In genomic region chr20:44219791-44220190, GRCh38 we compare ENCODE assay signal across 17 cellular contexts. TPM values are rescaled to one million over a fixed set of nuclear protein-coding genes. Genes with fewer than 3 reads are reported as not detected.
A peak's percentile ranks its signal among the peaks of the same experiment; 100 is the strongest.
DNase-seq lines count a peak whose midpoint lies in the region; ATAC-seq and TF ChIP-seq lines count a peak whose summit lies in the region.
"Had no signal": no experiment of that assay in that cellular context is flagged by ENCODE, and none has a peak within 500 bp of the region (broad histone marks: within the 10 kb centered on the region; RNA-seq: fewer than 3 reads in every experiment).

No MANE protein-coding gene starts in this region.

- no peak overlapping the region for H4K8ac ChIP-seq in mesendoderm (ENCODE audit: low read depth, low read length)

- no peak for ATAC-seq in left ventricle myocardium superior
- no peak for ATAC-seq in activated CD8-positive, alpha-beta T cell treated with anti-CD3 and anti-CD28 coated beads for 36 hours
- no peak for ATAC-seq in HG03175 (IDR thresholded peaks at IDR 0.05; ENCODE audit: unreplicated experiment)
- ATAC-seq: left colon, psoas muscle had no signal

- no peak for DNase-seq in left ventricle myocardium inferior
- DNase-seq in left ventricle myocardium superior = no peak
- DNase-seq in activated CD8-positive, alpha-beta T cell treated with anti-CD3 and anti-CD28 coated beads for 36 hours = no peak
- DNase-seq in mesendoderm = peak; percentile 47
- DNase-seq in vagina (ENCODE audit: extremely low spot score in 2 of 2) = no peak
- no peak for DNase-seq in sigmoid colon
- DNase-seq: activated CD4-positive, CD25-positive, alpha-beta regulatory T cell; activated CD8-positive, alpha-beta memory T cell treated with anti-CD3 and anti-CD28 coated beads, Interleukin-2, amount 50 U/mL, for 4 hours; cerebellar nuclear complex; GF-D8; GM23248; hypothalamus; left colon; NCI-H1105 treated with DMSO at 0.1 percent for 48 hours; psoas muscle had no signal

- H3K27me3 ChIP-seq in left ventricle myocardium inferior (ENCODE audit: low read depth) (no peaks in the 10 kb centered on the region), mesendoderm (ENCODE audit: insufficient read depth, low read length, poor library complexity) (no peaks in the 10 kb centered on the region), vagina (no peaks in the 10 kb centered on the region), sigmoid colon (no peaks in the 10 kb centered on the region)

- no peak overlapping the region for H2BK5ac ChIP-seq in mesendoderm (ENCODE audit: low read length)

- intact Hi-C loops in left ventricle myocardium inferior (cut with micrococcal nuclease) = loop anchor here (5.0 kb wide), 1 partner anchor 93 kb away; the partner anchor contains the start of gene FITM2
- intact Hi-C loops in left ventricle myocardium superior (cut with micrococcal nuclease) = loop anchor here (10.0 kb wide), 1 partner anchor 245 kb away; no protein-coding TSS in a partner anchor
- intact Hi-C loops in activated CD8-positive, alpha-beta T cell treated with anti-CD3 and anti-CD28 coated beads for 36 hours (cut with micrococcal nuclease) = loop anchor here (5.0 to 10.0 kb wide), 3 partner anchors 168 to 393 kb away; no protein-coding TSS in a partner anchor
- intact Hi-C loops in vagina (cut with DNase I) = loop anchor here (5.0 kb wide), 1 partner anchor 98 kb away; no protein-coding TSS in a partner anchor
- intact Hi-C loops in sigmoid colon (cut with DNase I) = loop anchor here (10.0 kb wide), 5 partner anchors 165 to 765 kb away; partner anchors contain the start of genes ADA, SRSF6 and TTPAL

- CTCF ChIA-PET in activated CD8-positive, alpha-beta T cell treated with anti-CD3 and anti-CD28 coated beads for 36 hours (lab: Charles Lee) = interaction anchor here (1.3 to 9.8 kb wide), 6 partner anchors 11 to 163 kb away, joined by 3 to 444 read pairs (median 17); partner anchors contain the start of gene FITM2

- peak overlapping the region; percentile 3 for H3K9ac ChIP-seq in mesendoderm (ENCODE audit: low read length)
- H3K9ac ChIP-seq: GM23248 had no signal

- H3K18ac ChIP-seq in mesendoderm (ENCODE audit: low read length) = no peak overlapping the region

- H3K4me3 Mint-ChIP-seq in activated CD8-positive, alpha-beta T cell treated with anti-CD3 and anti-CD28 coated beads for 36 hours = no peak overlapping the region

- no peaks in the 10 kb centered on the region for H3K79me1 ChIP-seq in mesendoderm (ENCODE audit: low read length)

- H3K27me3 Mint-ChIP-seq in activated CD8-positive, alpha-beta T cell treated with anti-CD3 and anti-CD28 coated beads for 36 hours = no peaks in the 10 kb centered on the region

- peaks cover 39% of the 10 kb centered on the region for H3K4me1 ChIP-seq in left ventricle myocardium inferior
- H3K4me1 ChIP-seq in mesendoderm (ENCODE audit: control insufficient read depth, low read depth, low read length) = no peaks in the 10 kb centered on the region
- peaks cover 11% of the 10 kb centered on the region for H3K4me1 ChIP-seq in vagina
- peaks cover 0 to 22% (median 3%) of the 10 kb centered on the region in 4 donors for H3K4me1 ChIP-seq in sigmoid colon
- H3K4me1 ChIP-seq: psoas muscle had no signal

- TF ChIP-seq POLR2A in vagina (IDR thresholded peaks at IDR 0.05) (no peak), sigmoid colon (IDR thresholded peaks at IDR 0.05) (no peak)

- no peaks in the 10 kb centered on the region for H3K9me3 Mint-ChIP-seq in activated CD8-positive, alpha-beta T cell treated with anti-CD3 and anti-CD28 coated beads for 36 hours

- H3K56ac ChIP-seq in mesendoderm (ENCODE audit: low read length) = no peak overlapping the region

- no peak overlapping the region for H4K5ac ChIP-seq in mesendoderm (ENCODE audit: low read length)

- H3K27ac Mint-ChIP-seq in activated CD8-positive, alpha-beta T cell treated with anti-CD3 and anti-CD28 coated beads for 36 hours = peak overlapping the region; percentile 75

- no peaks in the 10 kb centered on the region for H3K79me2 ChIP-seq in mesendoderm (ENCODE audit: control insufficient read depth, insufficient read depth, low read length)

- H3K4ac ChIP-seq in mesendoderm (ENCODE audit: low read depth, low read length) = no peak overlapping the region

- H3K4me2 ChIP-seq in mesendoderm (ENCODE audit: low read length) = no peak overlapping the region

- H2AK5ac ChIP-seq in mesendoderm (ENCODE audit: low read length) = no peak overlapping the region

- H3K23ac ChIP-seq in mesendoderm (ENCODE audit: low read length) = no peak overlapping the region

- H3K4me1 Mint-ChIP-seq in activated CD8-positive, alpha-beta T cell treated with anti-CD3 and anti-CD28 coated beads for 36 hours (ENCODE audit: low read depth) = peaks cover 49% of the 10 kb centered on the region

- no peak for TF ChIP-seq EP300 in sigmoid colon (IDR thresholded peaks at IDR 0.05)

- H3K27ac ChIP-seq in left ventricle myocardium inferior (replicated peaks) = peak overlapping the region; percentile 80
- no peak overlapping the region for H3K27ac ChIP-seq in mesendoderm (ENCODE audit: low read depth, low read length)
- no peak overlapping the region for H3K27ac ChIP-seq in vagina
- H3K27ac ChIP-seq in sigmoid colon = no peak overlapping the region
- H3K27ac ChIP-seq: GM23248, psoas muscle had no signal

- no peaks in the 10 kb centered on the region for H3K9me3 ChIP-seq in left ventricle myocardium inferior (replicated peaks)
- no peaks in the 10 kb centered on the region for H3K9me3 ChIP-seq in vagina
- no peaks in the 10 kb centered on the region for H3K9me3 ChIP-seq in sigmoid colon
- H3K9me3 ChIP-seq: psoas muscle had no signal

- no peak overlapping the region for H2BK120ac ChIP-seq in mesendoderm (ENCODE audit: low read depth, low read length)

- H2BK15ac ChIP-seq in mesendoderm (replicated peaks; ENCODE audit: low read depth) = no peak overlapping the region

- TF ChIP-seq CTCF in left ventricle myocardium inferior (IDR thresholded peaks at IDR 0.05; ENCODE audit: borderline replicate concordance) = no peak
- TF ChIP-seq CTCF in activated CD8-positive, alpha-beta T cell treated with anti-CD3 and anti-CD28 coated beads for 36 hours (IDR thresholded peaks at IDR 0.05) = no peak
- TF ChIP-seq CTCF in vagina (IDR thresholded peaks at IDR 0.05) = no peak
- TF ChIP-seq CTCF in sigmoid colon (IDR thresholded peaks at IDR 0.05) = no peak

- H3K4me3 ChIP-seq in left ventricle myocardium inferior = no peak overlapping the region
- no peak overlapping the region for H3K4me3 ChIP-seq in mesendoderm (ENCODE audit: low read length)
- H3K4me3 ChIP-seq in vagina = no peak overlapping the region
- H3K4me3 ChIP-seq in sigmoid colon = no peak overlapping the region
- H3K4me3 ChIP-seq: GM23248, psoas muscle had no signal

- H3K36me3 ChIP-seq in left ventricle myocardium inferior = peaks cover 5% of the 10 kb centered on the region
- no peaks in the 10 kb centered on the region for H3K36me3 ChIP-seq in mesendoderm (ENCODE audit: control insufficient read depth, insufficient read depth, low read length)
- no peaks in the 10 kb centered on the region for H3K36me3 ChIP-seq in vagina
- H3K36me3 ChIP-seq in sigmoid colon = no peaks in the 10 kb centered on the region

- no CpG with 5 or more reads among the region's 6 CpGs for WGBS in mesendoderm (ENCODE audit: extremely low coverage, insufficient coverage, low lambda C conversion rate)
- WGBS in sigmoid colon, 2 donors = 41 to 76% methylated on average over 6 of the region's 6 CpGs

- POLR2A ChIA-PET in activated CD8-positive, alpha-beta T cell treated with anti-CD3 and anti-CD28 coated beads for 36 hours (lab: Charles Lee) = no interaction called here

- no peaks in the 10 kb centered on the region for H3K36me3 Mint-ChIP-seq in activated CD8-positive, alpha-beta T cell treated with anti-CD3 and anti-CD28 coated beads for 36 hours (ENCODE audit: low read depth)

RNA-seq across cellular contexts. Expression of gene OSER1, which starts 9.2 kb away (rescaled TPM):
- total RNA-seq in left ventricle myocardium inferior (34.0 TPM), left ventricle myocardium superior (35.2 TPM), vagina (28.0 TPM), sigmoid colon (10 to 100 TPM; 47.4 to 90.5 (median 61.5) TPM)
- total RNA-seq in activated CD8-positive, alpha-beta T cell treated with anti-CD3 and anti-CD28 coated beads for 36 hours = 10 to 100 TPM; 20.9 to 23.3 TPM
- polyA plus RNA-seq in mesendoderm (2013, experiment 1 of 2) = 27.3 TPM
- 27.4 TPM for polyA plus RNA-seq in mesendoderm (2013, experiment 2 of 2)
- 10 to 100 TPM; 28.5 to 39.8 (median 37.2) TPM for polyA plus RNA-seq in sigmoid colon

RNA-seq across cellular contexts. Expression of gene GDAP1L1, which starts 27.3 kb away (rescaled TPM):
- total RNA-seq in left ventricle myocardium inferior (0.55 TPM), left ventricle myocardium superior (0.42 TPM), vagina (not detected), sigmoid colon (1 to 10 TPM in 2 of 4 donors, under 1 TPM in 1, not detected in 1; 0.36 to 1.4 (median 1.3) TPM)
- under 1 TPM in 1 of 2 experiments, not detected in 1; 0.18 TPM for total RNA-seq in activated CD8-positive, alpha-beta T cell treated with anti-CD3 and anti-CD28 coated beads for 36 hours
- polyA plus RNA-seq in mesendoderm (2013, experiment 1 of 2) = 2.6 TPM
- polyA plus RNA-seq in mesendoderm (2013, experiment 2 of 2) = 2.5 TPM
- polyA plus RNA-seq in sigmoid colon = under 1 TPM in 2 of 3 donors, not detected in 1; 0.20 to 0.60 TPM
- total RNA-seq: GM23248, left colon, psoas muscle, RPMI7951 had no signal
- polyA plus RNA-seq: GM23248 had no signal

RNA-seq across cellular contexts. Expression of gene JPH2, which starts 32.8 kb away (rescaled TPM):
- total RNA-seq in left ventricle myocardium inferior = 151 TPM
- total RNA-seq in left ventricle myocardium superior = 182 TPM
- under 1 TPM; 0.47 to 0.54 TPM for total RNA-seq in activated CD8-positive, alpha-beta T cell treated with anti-CD3 and anti-CD28 coated beads for 36 hours
- polyA plus RNA-seq in mesendoderm (2013, experiment 1 of 2) = 2.3 TPM
- polyA plus RNA-seq in mesendoderm (2013, experiment 2 of 2) = 2.3 TPM
- 13.8 TPM for total RNA-seq in vagina
- total RNA-seq in sigmoid colon = 100 to 1,000 TPM in 3 of 4 donors, 10 to 100 TPM in 1; 52.0 to 166 (median 122) TPM
- 1 to 10 TPM in 1 of 3 donors, under 1 TPM in 2; 0.23 to 5.3 (median 0.60) TPM for polyA plus RNA-seq in sigmoid colon
